ENCODE assay signal across 24 cellular contexts in genomic region chr17:65001409-65002045, GRCh38.
"Had no signal": no experiment of that assay in that cellular context is flagged by ENCODE, and none has a peak within 500 bp of the region (broad histone marks: within the 10 kb centered on the region; RNA-seq: fewer than 3 reads in every experiment).

No MANE protein-coding gene starts in this region.

- H3K27me3 Mint-ChIP-seq: activated CD4-positive, alpha-beta memory T cell treated with anti-CD3 and anti-CD28 coated beads for 36 hours; activated naive CD8-positive, alpha-beta T cell treated with anti-CD3 and anti-CD28 coated beads for 36 hours had no signal

- DNase-seq: activated CD4-positive, alpha-beta memory T cell treated with anti-CD3 and anti-CD28 coated beads for 36 hours; activated CD4-positive, alpha-beta T cell treated with anti-CD3 and anti-CD28 coated beads, Interleukin-2, amount 10 ng/mL, durations not matched to agents 7 days and 5 days; activated CD4-positive, CD25-positive, alpha-beta regulatory T cell treated with anti-CD3 and anti-CD28 coated beads, Interleukin-2, amount 50 U/mL, for 72 hours; activated CD8-positive, alpha-beta memory T cell treated with anti-CD3 and anti-CD28 coated beads for 24 hours; activated effector memory CD4-positive, alpha-beta T cell treated with anti-CD3 and anti-CD28 coated beads, Interleukin-2, amount 50 U/mL, for 16 hours; activated naive CD4-positive, alpha-beta T cell treated with Interleukin-2 at 50 U/mL for 16 hours; activated naive CD8-positive, alpha-beta T cell treated with anti-CD3 and anti-CD28 coated beads for 36 hours; activated T-cell treated with anti-CD3 and anti-CD28 coated beads, Interleukin-2, amount 50 U/mL, for 4 hours; MM.1S; NCI-H1048; NCI-H1417; NCI-H1930; NCI-H2107; NCI-H2171 treated with DMSO at 0.1 percent for 48 hours; NCI-H226; NCI-H526; NCI-H82; OCI-M1; RPMI8226; SW 1271 had no signal

- ATAC-seq: activated T-cell treated with anti-CD3 and anti-CD28 coated beads, Interleukin-2, amount 50 U/mL, for 4 hours; Panc1; Right ventricle myocardium inferior; WTC11 had no signal

- H3K36me3 Mint-ChIP-seq: activated CD4-positive, alpha-beta memory T cell treated with anti-CD3 and anti-CD28 coated beads for 36 hours; WTC11 had no signal

- H3K4me3 Mint-ChIP-seq: activated CD4-positive, alpha-beta memory T cell treated with anti-CD3 and anti-CD28 coated beads for 36 hours; activated CD4-positive, alpha-beta T cell treated with anti-CD3 and anti-CD28 coated beads, Interleukin-2, amount 10 ng/mL, durations not matched to agents 7 days and 5 days; activated naive CD8-positive, alpha-beta T cell treated with anti-CD3 and anti-CD28 coated beads for 36 hours; activated T-cell treated with anti-CD3 and anti-CD28 coated beads, Interleukin-2, amount 50 U/mL, for 4 hours; WTC11 had no signal

- H3K27ac ChIP-seq: SK-N-MC had no signal

- H3K27ac Mint-ChIP-seq: activated CD4-positive, alpha-beta memory T cell treated with anti-CD3 and anti-CD28 coated beads for 36 hours; activated CD4-positive, alpha-beta T cell treated with anti-CD3 and anti-CD28 coated beads, Interleukin-2, amount 10 ng/mL, durations not matched to agents 7 days and 5 days; activated naive CD8-positive, alpha-beta T cell treated with anti-CD3 and anti-CD28 coated beads for 36 hours; WTC11 had no signal

- H3K9me3 Mint-ChIP-seq: activated CD4-positive, alpha-beta memory T cell treated with anti-CD3 and anti-CD28 coated beads for 36 hours; activated CD4-positive, alpha-beta T cell treated with anti-CD3 and anti-CD28 coated beads, Interleukin-2, amount 10 ng/mL, durations not matched to agents 7 days and 5 days; activated T-cell treated with anti-CD3 and anti-CD28 coated beads, Interleukin-2, amount 50 U/mL, for 4 hours; WTC11 had no signal

- H3K4me3 ChIP-seq: SK-N-MC had no signal
